In genomic region chr22:40416636-40417035, GRCh38 we compare ENCODE assay signal across 22 cellular contexts. TPM values are rescaled to one million over a fixed set of nuclear protein-coding genes. Genes with fewer than 3 reads are reported as not detected.
DNase-seq lines count a peak whose midpoint lies in the region; ATAC-seq and TF ChIP-seq lines count a peak whose summit lies in the region.
"Had no signal": no experiment of that assay in that cellular context is flagged by ENCODE, and none has a peak within 500 bp of the region (broad histone marks: within the 10 kb centered on the region; RNA-seq: fewer than 3 reads in every experiment).

No MANE protein-coding gene starts in this region.

- H3K4ac ChIP-seq in IMR-90 (ENCODE audit: low read depth, low read length), result no peak overlapping the region; the same call in 1 of the 2 replicates

- no peak for ATAC-seq in IMR-90 (ENCODE audit: low read depth)
- ATAC-seq in right cardiac atrium, result no peak
- ATAC-seq: sciatic nerve had no signal

- H2AK5ac ChIP-seq in IMR-90 (ENCODE audit: low read depth, low read length), result no peak overlapping the region

- H3K27ac ChIP-seq in IMR-90 (ENCODE audit: insufficient read depth, low read length), result no peak overlapping the region
- no peak overlapping the region for H3K27ac ChIP-seq in right cardiac atrium (ENCODE audit: low read length)
- H3K27ac ChIP-seq: 22Rv1, C4-2B, colonic mucosa, KMS-11, SJSA1, tibial artery had no signal

- no peak overlapping the region for H4K8ac ChIP-seq in IMR-90 (ENCODE audit: low read depth in 2 of 2, low read length in 2 of 2)

- no peak overlapping the region for H2BK20ac ChIP-seq in IMR-90 (ENCODE audit: low read depth, low read length)

- H3K14ac ChIP-seq in IMR-90 (replicated peaks; ENCODE audit: low read depth, low read length), result no peak overlapping the region

- TF ChIP-seq RAD21 in IMR-90 (IDR thresholded peaks at IDR 0.05; ENCODE audit: low read length), result no peak

- H2BK15ac ChIP-seq in IMR-90 (ENCODE audit: low read depth, low read length), result no peak overlapping the region

- H3K4me1 ChIP-seq in IMR-90 (ENCODE audit: control insufficient read depth, insufficient read depth, low read length) (peaks cover 5% of the 10 kb centered on the region; the same call in 1 of the 2 replicates), right cardiac atrium (ENCODE audit: control insufficient read depth, insufficient read depth, low read length) (no peaks in the 10 kb centered on the region)
- H3K4me1 ChIP-seq: colonic mucosa, SJSA1, tibial artery had no signal

- H3K9me3 Mint-ChIP-seq in T-helper 1 cell treated with Interleukin-12 subunit alpha and Interleukin-12 subunit beta and Interleukin-4 antibody, amounts not matched to agents 30 μg/mL and 1 μg/mL, for 36 hours, result no peaks in the 10 kb centered on the region
- no peaks in the 10 kb centered on the region for H3K9me3 Mint-ChIP-seq in activated naive CD8-positive, alpha-beta T cell treated with anti-CD3 and anti-CD28 coated beads for 36 hours
- no peaks in the 10 kb centered on the region for H3K9me3 Mint-ChIP-seq in nephron

- peak overlapping the region; percentile 28 for H2AK9ac ChIP-seq in IMR-90 (replicated peaks; ENCODE audit: low read depth, low read length, poor library complexity)

- H3K56ac ChIP-seq in IMR-90 (ENCODE audit: extremely low read depth, insufficient read depth, low read length), result no peak overlapping the region

- dilution Hi-C loops in IMR-90 (cut with HindIII; ENCODE audit: low sequenced_read_pairs, unreplicated experiment), result no loop called here

- no peak overlapping the region for H3K9ac ChIP-seq in IMR-90 (ENCODE audit: low read depth, low read length)
- H3K9ac ChIP-seq: KMS-11 had no signal

- BruUV-seq in IMR-90 (replicated peaks; lab: Mats Ljungman, UMichigan), result no TSS peak

- DNase-seq in T-helper 1 cell (no peak), IMR-90 (no peak), NCI-H774 (lab: John Stamatoyannopoulos, UW) (no peak), right cardiac atrium (no peak), hepatic stellate cell (ENCODE audit: low spot score) (no peak)
- DNase-seq in activated naive CD8-positive, alpha-beta T cell treated with anti-CD3 and anti-CD28 coated beads for 36 hours, result no peak
- DNase-seq: anterior cingulate cortex, colonic mucosa, EL, mammary epithelial cell, NCI-H1436, NCI-H510A treated with DMSO at 0.1 percent for 48 hours, nucleus accumbens, OCI-M1 had no signal

- no peak overlapping the region for H2BK120ac ChIP-seq in IMR-90 (ENCODE audit: low read depth, low read length)

- no peak overlapping the region for H3K4me3 Mint-ChIP-seq in T-helper 1 cell treated with Interleukin-12 subunit alpha and Interleukin-12 subunit beta and Interleukin-4 antibody, amounts not matched to agents 30 μg/mL and 1 μg/mL, for 36 hours
- no peak overlapping the region for H3K4me3 Mint-ChIP-seq in activated naive CD8-positive, alpha-beta T cell treated with anti-CD3 and anti-CD28 coated beads for 36 hours
- H3K4me3 Mint-ChIP-seq in nephron, result no peak overlapping the region

- CTCF ChIA-PET in IMR-90 (lab: Yijun Ruan, JAX), result no interaction called here

- peak overlapping the region; percentile 35 for H3K27ac Mint-ChIP-seq in T-helper 1 cell treated with Interleukin-12 subunit alpha and Interleukin-12 subunit beta and Interleukin-4 antibody, amounts not matched to agents 30 μg/mL and 1 μg/mL, for 36 hours
- peak overlapping the region; percentile 87 for H3K27ac Mint-ChIP-seq in activated naive CD8-positive, alpha-beta T cell treated with anti-CD3 and anti-CD28 coated beads for 36 hours
- H3K27ac Mint-ChIP-seq in nephron, result peak overlapping the region; percentile 36 to 92 (median 86)

- H4K20me1 ChIP-seq in IMR-90 (ENCODE audit: insufficient read depth, low read length), result peaks cover 17% of the 10 kb centered on the region

- TF ChIP-seq CTCF in IMR-90 (conservative IDR thresholded peaks at IDR 0.05; ENCODE audit: low read depth, low read length) (no peak), nephron (IDR thresholded peaks at IDR 0.05; ENCODE audit: unreplicated experiment in 3 of 3) (no peak)

- no peaks in the 10 kb centered on the region for H3K27me3 Mint-ChIP-seq in T-helper 1 cell treated with Interleukin-12 subunit alpha and Interleukin-12 subunit beta and Interleukin-4 antibody, amounts not matched to agents 30 μg/mL and 1 μg/mL, for 36 hours (ENCODE audit: low read depth)
- H3K27me3 Mint-ChIP-seq in activated naive CD8-positive, alpha-beta T cell treated with anti-CD3 and anti-CD28 coated beads for 36 hours, result no peaks in the 10 kb centered on the region
- H3K27me3 Mint-ChIP-seq in nephron (ENCODE audit: low read depth), result no peaks in the 10 kb centered on the region

- no peak overlapping the region for H4K5ac ChIP-seq in IMR-90 (ENCODE audit: low read depth, low read length)

- WGBS in IMR-90 (ENCODE audit: extremely low coverage in 2 of 2, insufficient read length in 1 of 2), 2 experiments, result 100% methylated on average over 6 of the region's 11 CpGs; no CpG with 5 or more reads in 1 of the 2 experiments
- 90% methylated on average over 11 of the region's 11 CpGs for WGBS in right cardiac atrium

- H3K79me1 ChIP-seq in IMR-90 (ENCODE audit: low read depth in 1 of 2, low read length in 2 of 2), result peaks cover 4 to 66% of the 10 kb centered on the region in 2 experiments; a peak in 3 of 4 replicates

- no peak overlapping the region for H2BK5ac ChIP-seq in IMR-90 (ENCODE audit: low read depth, low read length, poor library complexity, severe bottlenecking)

- no peak overlapping the region for H4K91ac ChIP-seq in IMR-90 (ENCODE audit: insufficient read depth, low read depth, low read length)

- peaks cover 19% of the 10 kb centered on the region for H3K4me1 Mint-ChIP-seq in T-helper 1 cell treated with Interleukin-12 subunit alpha and Interleukin-12 subunit beta and Interleukin-4 antibody, amounts not matched to agents 30 μg/mL and 1 μg/mL, for 36 hours (ENCODE audit: low read depth)
- H3K4me1 Mint-ChIP-seq in activated naive CD8-positive, alpha-beta T cell treated with anti-CD3 and anti-CD28 coated beads for 36 hours, result peaks cover 23% of the 10 kb centered on the region
- peaks cover 37% of the 10 kb centered on the region for H3K4me1 Mint-ChIP-seq in nephron

- no peak for TF ChIP-seq POLR2A in IMR-90 (IDR thresholded peaks at IDR 0.05; ENCODE audit: low read depth, low read length)

- no peak overlapping the region for H2AFZ ChIP-seq in IMR-90 (replicated peaks; ENCODE audit: low read length, poor library complexity)

- H3K4me3 ChIP-seq in IMR-90 (ENCODE audit: insufficient read depth, low read depth, low read length), result no peak overlapping the region
- no peak overlapping the region for H3K4me3 ChIP-seq in right cardiac atrium (ENCODE audit: low read length)
- H3K4me3 ChIP-seq: colonic mucosa, SJSA1, tibial artery had no signal

- H3K9me1 ChIP-seq in IMR-90 (ENCODE audit: insufficient read depth, low read length), result peaks cover 13% of the 10 kb centered on the region; the same call in 1 of the 2 replicates

- in situ Hi-C loops in IMR-90 (cut with MboI; ENCODE audit: low sequenced_read_pairs), result no loop called here

- H3K9me3 ChIP-seq in IMR-90 (ENCODE audit: control insufficient read depth, insufficient read depth, low read length), result no peaks in the 10 kb centered on the region
- no peaks in the 10 kb centered on the region for H3K9me3 ChIP-seq in right cardiac atrium (ENCODE audit: control insufficient read depth, low read length)
- H3K9me3 ChIP-seq: colonic mucosa, SJSA1, tibial artery had no signal

- no peak overlapping the region for H3K4me2 ChIP-seq in IMR-90 (ENCODE audit: low read depth, low read length)
- H3K4me2 ChIP-seq: KMS-11 had no signal

- peaks cover 34% of the 10 kb centered on the region for H3K36me3 Mint-ChIP-seq in T-helper 1 cell treated with Interleukin-12 subunit alpha and Interleukin-12 subunit beta and Interleukin-4 antibody, amounts not matched to agents 30 μg/mL and 1 μg/mL, for 36 hours (ENCODE audit: low read depth)
- peaks cover 22% of the 10 kb centered on the region for H3K36me3 Mint-ChIP-seq in activated naive CD8-positive, alpha-beta T cell treated with anti-CD3 and anti-CD28 coated beads for 36 hours
- peaks cover 43% of the 10 kb centered on the region for H3K36me3 Mint-ChIP-seq in nephron (ENCODE audit: low read depth)

- no peak overlapping the region for H3K18ac ChIP-seq in IMR-90 (ENCODE audit: low read depth, low read length)

- intact Hi-C loops in IMR-90 (cut with micrococcal nuclease), result no loop called here
- intact Hi-C loops in right cardiac atrium (cut with DNase I), result no loop called here

- H3K36me3 ChIP-seq in IMR-90 (ENCODE audit: control insufficient read depth, insufficient read depth, low read length), result peaks cover 60% of the 10 kb centered on the region

- POLR2A ChIA-PET in IMR-90 (lab: Charles Lee; ENCODE audit: unreplicated experiment), result no interaction called here

- no peaks in the 10 kb centered on the region for H3K27me3 ChIP-seq in IMR-90 (ENCODE audit: control insufficient read depth, insufficient read depth, low read length)
- H3K27me3 ChIP-seq in right cardiac atrium (ENCODE audit: control insufficient read depth, insufficient read depth), result no peaks in the 10 kb centered on the region
- H3K27me3 ChIP-seq: colonic mucosa, SJSA1, tibial artery had no signal

- H3K23ac ChIP-seq in IMR-90 (ENCODE audit: low read depth, low read length), result no peak overlapping the region

TF ChIP-seq in IMR-90, 13 proteins besides CTCF, POLR2A, EP300 and RAD21:
- TF ChIP-seq FOS (IDR thresholded peaks at IDR 0.05; ENCODE audit: low read depth, low read length) (no peak), NFE2L2 (IDR thresholded peaks at IDR 0.05; ENCODE audit: low read depth, low read length) (no peak), MXI1 (IDR thresholded peaks at IDR 0.05; ENCODE audit: borderline replicate concordance, low read depth, low read length) (no peak), CHD1 (IDR thresholded peaks at IDR 0.05; ENCODE audit: low read depth, low read length) (no peak), CEBPB (IDR thresholded peaks at IDR 0.05; ENCODE audit: low read depth, low read length) (no peak)

RNA-seq across cellular contexts. Expression of gene SGSM3, which starts 46.2 kb away (rescaled TPM):
- total RNA-seq in IMR-90 (2012; rRNA removed), result 36.4 and 47.5 TPM in 2 replicates
- polyA plus RNA-seq in IMR-90 (2012; rRNA removed), result 90.1 and 97.4 TPM in 2 replicates
- polyA plus RNA-seq in IMR-90 (2012; cell fraction: cytosol; rRNA removed), result 53.3 and 63.2 TPM in 2 replicates
- polyA plus RNA-seq in IMR-90 (2012; cell fraction: nucleus; rRNA removed; ENCODE audit: low replicate concordance), result 505 and 1,239 TPM in 2 replicates
- total RNA-seq in activated naive CD8-positive, alpha-beta T cell treated with anti-CD3 and anti-CD28 coated beads for 36 hours, result 10 to 100 TPM; 37.6 to 41.4 TPM
- 10 to 100 TPM; 40.0 to 51.5 (median 46.6) TPM for total RNA-seq in right cardiac atrium
- polyA plus RNA-seq in right cardiac atrium, result 56.4 TPM

Comparison
In these comparisons a context has a peak if more than half of its experiments do, and no peak if none do; other contexts are left out.
1. H3K27ac Mint-ChIP-seq: peak in every context shown above with its lines; median percentile 87 in activated naive CD8-positive, alpha-beta T cell treated with anti-CD3 and anti-CD28 coated beads for 36 hours; 86 in nephron; 35 in T-helper 1 cell treated with Interleukin-12 subunit alpha and Interleukin-12 subunit beta and Interleukin-4 antibody, amounts not matched to agents 30 μg/mL and 1 μg/mL, for 36 hours.